In the genomic region with DNA sequence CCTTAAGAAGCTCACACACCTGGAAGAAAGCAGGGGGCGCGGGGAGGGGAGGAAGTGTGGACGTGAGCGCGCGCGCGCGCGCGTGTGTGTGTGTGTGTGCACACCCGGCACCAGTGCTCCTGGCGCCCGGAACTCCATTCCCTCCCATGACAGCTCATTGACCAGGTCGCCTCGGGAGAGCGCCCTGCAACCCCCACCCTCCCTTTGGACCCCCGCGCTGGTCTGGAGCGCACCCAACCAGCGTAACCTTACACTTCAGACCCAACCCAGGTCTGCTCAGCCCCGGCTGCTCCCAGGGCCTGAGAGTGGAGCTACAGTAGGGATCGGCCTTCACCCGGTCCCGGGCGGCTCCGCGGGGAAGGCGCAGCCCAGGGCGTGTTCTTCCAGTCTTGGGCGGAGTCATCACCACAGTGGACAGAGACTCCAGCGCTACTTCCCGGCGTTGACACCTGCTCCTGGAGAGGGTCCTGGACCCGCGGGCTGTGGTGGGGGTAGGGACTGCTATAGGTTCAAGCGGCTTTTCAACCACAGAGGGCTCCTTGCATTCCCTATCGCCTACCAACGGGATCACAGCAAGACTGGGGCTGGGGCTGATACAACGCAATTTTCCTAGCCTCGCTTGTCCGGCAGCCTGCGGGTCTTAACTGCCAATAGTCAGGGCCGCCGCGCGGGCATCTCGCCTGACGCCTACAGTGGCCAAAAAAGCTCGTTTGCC, we compare ENCODE assay signal across 1 cellular context.
TF ChIP-seq lines count a peak whose summit lies in the region.

No MANE protein-coding gene starts in this region.

TF ChIP-seq in HepG2, 621 proteins besides CTCF, POLR2A, EP300 and RAD21 (continued from another document):
- TF ChIP-seq ZNF747 (CRISPR knock-in tag; IDR thresholded peaks at IDR 0.05; ENCODE audit: borderline replicate concordance) (no peak), BRF2 (CRISPR knock-in tag; IDR thresholded peaks at IDR 0.05) (no peak), KDM5B (CRISPR knock-in tag; IDR thresholded peaks at IDR 0.05; ENCODE audit: borderline replicate concordance) (no peak), SMYD3 (CRISPR knock-in tag; IDR thresholded peaks at IDR 0.05) (no peak), KDM6A (CRISPR knock-in tag; IDR thresholded peaks at IDR 0.05; ENCODE audit: low read depth) (no peak), ZNF335 (CRISPR knock-in tag; IDR thresholded peaks at IDR 0.05) (no peak), ZEB1 (IDR thresholded peaks at IDR 0.05; ENCODE audit: insufficient replicate concordance, low read depth) (no peak), SIX4 (CRISPR knock-in tag; IDR thresholded peaks at IDR 0.05) (no peak), RARA (CRISPR knock-in tag; IDR thresholded peaks at IDR 0.05) (no peak), RORA (CRISPR knock-in tag; IDR thresholded peaks at IDR 0.05) (no peak), DZIP1 (CRISPR knock-in tag; IDR thresholded peaks at IDR 0.05) (no peak)
- TF ChIP-seq, protein P1, sequence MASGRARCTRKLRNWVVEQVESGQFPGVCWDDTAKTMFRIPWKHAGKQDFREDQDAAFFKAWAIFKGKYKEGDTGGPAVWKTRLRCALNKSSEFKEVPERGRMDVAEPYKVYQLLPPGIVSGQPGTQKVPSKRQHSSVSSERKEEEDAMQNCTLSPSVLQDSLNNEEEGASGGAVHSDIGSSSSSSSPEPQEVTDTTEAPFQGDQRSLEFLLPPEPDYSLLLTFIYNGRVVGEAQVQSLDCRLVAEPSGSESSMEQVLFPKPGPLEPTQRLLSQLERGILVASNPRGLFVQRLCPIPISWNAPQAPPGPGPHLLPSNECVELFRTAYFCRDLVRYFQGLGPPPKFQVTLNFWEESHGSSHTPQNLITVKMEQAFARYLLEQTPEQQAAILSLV (CRISPR knock-in tag; IDR thresholded peaks at IDR 0.05; ENCODE audit: borderline replicate concordance) = no peak
TF ChIP-seq in HepG2: peak in this region for 0.
